13 cellular contexts compared by ENCODE assay signal in genomic region chrY:8241144-8241543, GRCh38.
"Had no signal": no experiment of that assay in that cellular context is flagged by ENCODE, and none has a peak within 500 bp of the region (broad histone marks: within the 10 kb centered on the region; RNA-seq: fewer than 3 reads in every experiment).

No MANE protein-coding gene starts in this region.

- H3K9me3 ChIP-seq: esophagus squamous epithelium, tibial nerve, uterus had no signal

- H3K4me3 ChIP-seq: esophagus squamous epithelium, tibial nerve, uterus had no signal

- DNase-seq: activated CD4-positive, alpha-beta T cell treated with anti-CD3 and anti-CD28 coated beads, Interleukin-2, amount 50 U/mL, for 4 hours; activated CD4-positive, CD25-positive, alpha-beta regulatory T cell; activated CD8-positive, alpha-beta memory T cell treated with anti-CD3 and anti-CD28 coated beads, Interleukin-2, amount 10 ng/mL, durations not matched to agents 7 days and 5 days; activated naive CD4-positive, alpha-beta T cell; caudate nucleus; effector memory CD8-positive, alpha-beta T cell; esophagus squamous epithelium; left ventricle myocardium superior; retina; stimulated activated naive B cell treated with anti-CD40 and anti-IgM and Interleukin-4, amounts not matched to agents 10 μg/mL and 1 μg/mL and 100 μg/mL, for 72 hours; T-cell; uterus had no signal

- H3K27ac ChIP-seq: esophagus squamous epithelium, tibial nerve, uterus had no signal

- H3K36me3 ChIP-seq: esophagus squamous epithelium, tibial nerve, uterus had no signal

- H3K4me1 ChIP-seq: esophagus squamous epithelium, tibial nerve, uterus had no signal

- H3K27me3 ChIP-seq: esophagus squamous epithelium, tibial nerve, uterus had no signal
